Comparison of ENCODE assay signal across 27 cellular contexts in the genomic region with DNA sequence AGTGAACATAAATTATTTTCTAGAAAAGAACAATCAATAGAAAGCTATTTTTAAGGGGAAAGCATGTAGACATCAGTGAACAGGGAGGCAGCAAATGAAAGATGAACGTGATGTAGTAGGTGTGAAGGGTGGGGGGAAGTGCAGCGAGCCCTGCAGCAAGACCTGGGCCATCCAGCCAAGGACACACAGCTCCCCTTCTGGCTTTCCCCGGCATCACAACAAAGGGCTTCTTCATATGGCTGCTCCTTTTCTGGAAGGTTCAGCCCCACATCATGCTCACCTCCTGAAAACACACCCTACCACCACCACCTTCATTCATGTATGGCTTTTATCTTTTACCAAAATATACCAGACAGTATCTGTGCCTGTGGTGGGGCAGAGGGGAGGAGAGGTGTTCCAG.
"Had no signal": no experiment of that assay in that cellular context is flagged by ENCODE, and none has a peak within 500 bp of the region (broad histone marks: within the 10 kb centered on the region; RNA-seq: fewer than 3 reads in every experiment).

No MANE protein-coding gene starts in this region.

- H3K9me3 Mint-ChIP-seq: activated CD4-positive, alpha-beta memory T cell treated with anti-CD3 and anti-CD28 coated beads for 36 hours; activated CD4-positive, alpha-beta T cell treated with anti-CD3 and anti-CD28 coated beads, Interleukin-2, amount 10 ng/mL, durations not matched to agents 7 days and 5 days; activated naive CD4-positive, alpha-beta T cell treated with anti-CD3 and anti-CD28 coated beads, Interleukin-2, amount 10 ng/mL, durations not matched to agents 7 days and 5 days; activated naive CD8-positive, alpha-beta T cell treated with anti-CD3 and anti-CD28 coated beads for 36 hours had no signal

- ATAC-seq: activated T-helper 17 cell treated with anti-CD3 and anti-CD28 coated beads, Interleukin-2, amount 50 U/mL, for 72 hours; Panc1; Right ventricle myocardium inferior had no signal

- FAIRE-seq: colon had no signal

- H3K4me3 Mint-ChIP-seq: activated B cell treated with CpG ODN at 0.5 μM for 24 hours; activated CD4-positive, alpha-beta memory T cell treated with anti-CD3 and anti-CD28 coated beads for 36 hours; activated CD4-positive, alpha-beta T cell treated with anti-CD3 and anti-CD28 coated beads, Interleukin-2, amount 10 ng/mL, durations not matched to agents 7 days and 5 days; activated naive CD4-positive, alpha-beta T cell treated with anti-CD3 and anti-CD28 coated beads, Interleukin-2, amount 10 ng/mL, durations not matched to agents 7 days and 5 days; activated naive CD8-positive, alpha-beta T cell treated with anti-CD3 and anti-CD28 coated beads for 36 hours; activated T-helper 17 cell treated with anti-CD3 and anti-CD28 coated beads, Interleukin-2, amount 50 U/mL, for 72 hours had no signal

- H3K9me2 ChIP-seq: SK-N-SH had no signal

- H3K4me2 ChIP-seq: SK-N-SH had no signal

- H3K27ac Mint-ChIP-seq: activated B cell treated with CpG ODN at 0.5 μM for 24 hours; activated CD4-positive, alpha-beta memory T cell treated with anti-CD3 and anti-CD28 coated beads for 36 hours; activated CD4-positive, alpha-beta T cell treated with anti-CD3 and anti-CD28 coated beads, Interleukin-2, amount 10 ng/mL, durations not matched to agents 7 days and 5 days; activated naive CD4-positive, alpha-beta T cell treated with anti-CD3 and anti-CD28 coated beads, Interleukin-2, amount 10 ng/mL, durations not matched to agents 7 days and 5 days; activated naive CD8-positive, alpha-beta T cell treated with anti-CD3 and anti-CD28 coated beads for 36 hours; activated T-helper 17 cell treated with anti-CD3 and anti-CD28 coated beads, Interleukin-2, amount 50 U/mL, for 72 hours had no signal

- H3K9me3 ChIP-seq: SK-N-SH had no signal

- H3K4me1 Mint-ChIP-seq: activated B cell treated with CpG ODN at 0.5 μM for 24 hours; activated CD4-positive, alpha-beta T cell treated with anti-CD3 and anti-CD28 coated beads, Interleukin-2, amount 10 ng/mL, durations not matched to agents 7 days and 5 days; activated naive CD4-positive, alpha-beta T cell treated with anti-CD3 and anti-CD28 coated beads, Interleukin-2, amount 10 ng/mL, durations not matched to agents 7 days and 5 days; activated naive CD8-positive, alpha-beta T cell treated with anti-CD3 and anti-CD28 coated beads for 36 hours; activated T-helper 17 cell treated with anti-CD3 and anti-CD28 coated beads, Interleukin-2, amount 50 U/mL, for 72 hours had no signal

- DNase-seq: activated B cell treated with CpG ODN at 0.5 μM for 24 hours; activated CD4-positive, alpha-beta memory T cell treated with anti-CD3 and anti-CD28 coated beads for 36 hours; activated CD4-positive, alpha-beta T cell treated with anti-CD3 and anti-CD28 coated beads, Interleukin-2, amount 10 ng/mL, durations not matched to agents 7 days and 5 days; activated gamma-delta T cell; activated naive CD4-positive, alpha-beta T cell treated with anti-CD3 and anti-CD28 coated beads, Interleukin-2, amount 10 ng/mL, durations not matched to agents 7 days and 5 days; activated naive CD8-positive, alpha-beta T cell treated with anti-CD3 and anti-CD28 coated beads for 36 hours; activated T-cell treated with anti-CD3 and anti-CD28 coated beads for 4 hours; activated T-cell treated with anti-CD3 and anti-CD28 coated beads, Interleukin-2, amount 50 U/mL, for 48 hours; cerebellar nuclear complex; MM.1S; NCI-H1105 treated with DMSO at 0.1 percent for 48 hours; NCI-H1436 treated with DMSO at 0.1 percent for 48 hours; NCI-H1930; NCI-H2107; NCI-H2171 treated with DMSO at 0.1 percent for 48 hours; NCI-H226; NCI-H526; NCI-H82; NK-92 treated with Interleukin-12 subunit alpha and Interleukin-12 subunit beta, amount 100 ng/mL, for 24 hours; OCI-M1; RPMI8226; SK-N-SH; SW 1271 had no signal

- H3K36me3 Mint-ChIP-seq: activated CD4-positive, alpha-beta memory T cell treated with anti-CD3 and anti-CD28 coated beads for 36 hours; activated naive CD4-positive, alpha-beta T cell treated with anti-CD3 and anti-CD28 coated beads, Interleukin-2, amount 10 ng/mL, durations not matched to agents 7 days and 5 days; activated naive CD8-positive, alpha-beta T cell treated with anti-CD3 and anti-CD28 coated beads for 36 hours had no signal
